Comparison of ENCODE assay signal across 25 cellular contexts in the genomic region with DNA sequence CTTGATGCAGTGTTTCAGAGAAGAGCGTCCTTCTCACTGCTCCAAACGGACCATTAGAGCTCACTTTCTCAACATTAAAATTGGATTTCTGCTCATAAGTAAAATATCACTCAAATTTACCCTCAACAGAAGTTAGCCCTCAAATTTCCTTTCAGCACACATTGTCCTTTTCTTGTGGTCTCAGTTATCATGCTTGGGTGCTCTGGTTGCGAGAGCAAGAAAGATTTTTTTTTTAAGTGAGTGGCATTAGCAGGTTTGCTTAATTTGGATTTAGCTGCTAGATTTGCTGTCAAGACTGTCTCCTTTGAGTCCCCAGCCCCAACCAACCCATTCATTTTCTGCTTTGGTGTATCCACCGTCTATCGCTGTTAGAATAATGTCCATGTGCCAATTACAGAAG. TPM values are rescaled to one million over a fixed set of nuclear protein-coding genes. Genes with fewer than 3 reads are reported as not detected.
DNase-seq lines count a peak whose midpoint lies in the region; ATAC-seq, FAIRE-seq and TF ChIP-seq lines count a peak whose summit lies in the region.
"Had no signal": no experiment of that assay in that cellular context is flagged by ENCODE, and none has a peak within 500 bp of the region (broad histone marks: within the 10 kb centered on the region; RNA-seq: fewer than 3 reads in every experiment).

No MANE protein-coding gene starts in this region.

- peaks cover 14% of the 10 kb centered on the region for H3K27me3 Mint-ChIP-seq in stimulated activated memory B cell treated with anti-CD40 and anti-IgM and Interleukin-4, amounts not matched to agents 10 μg/mL and 1 μg/mL and 100 μg/mL, for 72 hours

- H4K20me1 ChIP-seq in BLaER1 treated with 17β-estradiol and CSF1 and Interleukin-3, amounts not matched to agents 10 nM and 100 nM, result peaks cover 0 to 21% (median 6%) of the 10 kb centered on the region in 11 experiments; a peak in 9 of 22 replicates
- H4K20me1 ChIP-seq in GM12878 (ENCODE audit: control insufficient read depth, insufficient read depth), result no peaks in the 10 kb centered on the region

- no peak overlapping the region; a peak in 3 of 20 replicates for H3K4me3 ChIP-seq in BLaER1 treated with 17β-estradiol and CSF1 and Interleukin-3, amounts not matched to agents 10 nM and 100 nM
- H3K4me3 ChIP-seq in Jurkat, Clone E6-1 (ENCODE audit: low read length), result no peak overlapping the region
- no peak overlapping the region for H3K4me3 ChIP-seq in GM12878
- H3K4me3 ChIP-seq: GM23338, SJSA1 had no signal

- POLR2A ChIA-PET in GM12878 (lab: Charles Lee), result no interaction called here

- RAD21 ChIA-PET in GM12878 (lab: Charles Lee; ENCODE audit: unreplicated experiment), result interaction anchor here (0.7 to 5.2 kb wide), 11 partner anchors 9 to 379 kb away, joined by 3 to 46 read pairs (median 4); no protein-coding TSS in a partner anchor

- peaks cover 0 to 59% (median 50%) of the 10 kb centered on the region in 11 experiments; a peak in 20 of 22 replicates for H3K27me3 ChIP-seq in BLaER1 treated with 17β-estradiol and CSF1 and Interleukin-3, amounts not matched to agents 10 nM and 100 nM
- peaks cover 6 to 19% of the 10 kb centered on the region in 2 experiments for H3K27me3 ChIP-seq in GM12878 (replicated peaks in 1 of 2; ENCODE audit: control insufficient read depth in 2 of 2, insufficient read depth in 2 of 2, low read length in 1 of 2)
- H3K27me3 ChIP-seq: SJSA1 had no signal

- H3K9ac ChIP-seq in BLaER1 treated with 17β-estradiol and CSF1 and Interleukin-3, amounts not matched to agents 10 nM and 100 nM, result peak overlapping the region in 5 of 11 experiments; percentile 4 to 58 (median 41); a peak in 8 of 22 replicates
- no peak overlapping the region for H3K9ac ChIP-seq in GM12878 (ENCODE audit: control insufficient read depth, insufficient read depth, low read length)

- no peaks in the 10 kb centered on the region for H3K36me3 Mint-ChIP-seq in stimulated activated memory B cell treated with anti-CD40 and anti-IgM and Interleukin-4, amounts not matched to agents 10 μg/mL and 1 μg/mL and 100 μg/mL, for 72 hours
- H3K36me3 Mint-ChIP-seq: IgD-negative memory B cell had no signal

- no peaks in the 10 kb centered on the region for H3K9me3 ChIP-seq in BLaER1 treated with 17β-estradiol and CSF1 and Interleukin-3, amounts not matched to agents 10 nM and 100 nM (replicated peaks in 1 of 11)
- no peaks in the 10 kb centered on the region for H3K9me3 ChIP-seq in GM12878 (replicated peaks; ENCODE audit: control insufficient read depth, insufficient read depth, low read length)
- H3K9me3 ChIP-seq: Caco-2, SJSA1 had no signal

- intact Hi-C loops in GM12878 (cut with micrococcal nuclease; ENCODE audit: unreplicated experiment), result loop anchor here (1.0 to 5.0 kb wide), 3 partner anchors 45 to 372 kb away; no protein-coding TSS in a partner anchor

- ATAC-seq in GM12878 (peak; percentile 34), HG03442 (IDR thresholded peaks at IDR 0.05; ENCODE audit: unreplicated experiment) (no peak)
- ATAC-seq in stimulated activated memory B cell treated with anti-CD40 and anti-IgM and Interleukin-4, amounts not matched to agents 10 μg/mL and 1 μg/mL and 100 μg/mL, for 72 hours, result peak; percentile 37
- ATAC-seq: CD8-positive, alpha-beta T cell; GM23338 had no signal

- no peak for TF ChIP-seq CTCF in GM12878 (IDR thresholded peaks at IDR 0.05 in 2 of 3, conservative IDR thresholded peaks at IDR 0.05 in 1 of 3; ENCODE audit: control insufficient read depth in 2 of 3, extremely low read depth in 1 of 3, insufficient read depth in 1 of 3, low read depth in 3 of 3, low read length in 3 of 3)

- TF ChIP-seq RAD21 in GM12878 (IDR thresholded peaks at IDR 0.05; ENCODE audit: insufficient read depth, low read depth, low read length), result no peak

- peaks cover 25% of the 10 kb centered on the region for H3K4me1 Mint-ChIP-seq in stimulated activated memory B cell treated with anti-CD40 and anti-IgM and Interleukin-4, amounts not matched to agents 10 μg/mL and 1 μg/mL and 100 μg/mL, for 72 hours

- DNase-seq in Jurkat, Clone E6-1 (ENCODE audit: low read depth, low spot score), result peak; percentile 56
- DNase-seq in GM12878 (ENCODE audit: low read depth, low spot score) (no peak), HUDEP-2 (lab: John Stamatoyannopoulos, UW; ENCODE audit: unreplicated experiment in 76 of 76) (no peak), mesenteric fat pad (ENCODE audit: low spot score) (no peak)
- DNase-seq: Caco-2; CD8-positive, alpha-beta T cell; H9; Karpas-422; NCI-H1092 treated with DMSO at 0.1 percent for 48 hours; NCI-H1436; NCI-H187 treated with DMSO at 0.1 percent for 48 hours; NCI-H2171 treated with DMSO at 0.1 percent for 48 hours; NCI-H524 treated with DMSO at 0.1 percent for 48 hours; NCI-H82; NK-92 treated with Interleukin-12 subunit alpha and Interleukin-12 subunit beta, amount 100 ng/mL, for 24 hours; Right ventricle myocardium superior; RPMI8226 had no signal

- H2AFZ ChIP-seq in GM12878 (ENCODE audit: control insufficient read depth, low read depth, low read length), result no peak overlapping the region
- H2AFZ ChIP-seq: GM23338 had no signal

- SMC1A ChIA-PET in GM12878 (lab: Charles Lee; ENCODE audit: uncharacterized antibody, unreplicated experiment), result interaction anchor here (0.7 to 6.7 kb wide), 10 partner anchors 25 to 369 kb away, joined by 3 to 72 read pairs (median 4); no protein-coding TSS in a partner anchor

- peaks cover 0 to 13% (median 8%) of the 10 kb centered on the region in 11 experiments; a peak in 13 of 22 replicates for H3K36me3 ChIP-seq in BLaER1 treated with 17β-estradiol and CSF1 and Interleukin-3, amounts not matched to agents 10 nM and 100 nM
- no peaks in the 10 kb centered on the region for H3K36me3 ChIP-seq in GM12878 (ENCODE audit: control insufficient read depth in 2 of 2, insufficient read depth in 2 of 2, low read length in 1 of 2)
- H3K36me3 ChIP-seq: SJSA1 had no signal

- no peak overlapping the region for H3K27ac Mint-ChIP-seq in stimulated activated memory B cell treated with anti-CD40 and anti-IgM and Interleukin-4, amounts not matched to agents 10 μg/mL and 1 μg/mL and 100 μg/mL, for 72 hours
- H3K27ac Mint-ChIP-seq: CD8-positive, alpha-beta T cell; GM23338; H9; IgD-negative memory B cell had no signal

- H3K9me3 Mint-ChIP-seq in stimulated activated memory B cell treated with anti-CD40 and anti-IgM and Interleukin-4, amounts not matched to agents 10 μg/mL and 1 μg/mL and 100 μg/mL, for 72 hours, result no peaks in the 10 kb centered on the region
- H3K9me3 Mint-ChIP-seq: CD8-positive, alpha-beta T cell; GM23338; H9; IgD-negative memory B cell had no signal

- no peaks in the 10 kb centered on the region for H3K79me2 ChIP-seq in GM12878 (ENCODE audit: control insufficient read depth, insufficient read depth, low read length)

- no peak for TF ChIP-seq POLR2A in GM12878 (IDR thresholded peaks at IDR 0.05; ENCODE audit: low read depth, low read length)

- peaks cover 40 to 59% (median 45%) of the 10 kb centered on the region in 10 experiments for H3K4me1 ChIP-seq in BLaER1 treated with 17β-estradiol and CSF1 and Interleukin-3, amounts not matched to agents 10 nM and 100 nM
- peaks cover 24% of the 10 kb centered on the region for H3K4me1 ChIP-seq in GM12878 (ENCODE audit: control insufficient read depth, insufficient read depth, low read length)

- TF ChIP-seq EP300 in GM12878 (IDR thresholded peaks at IDR 0.05; ENCODE audit: borderline replicate concordance in 1 of 2, control insufficient read depth in 1 of 2, low read depth in 2 of 2, low read length in 2 of 2), result no peak

- peak; percentile 81 for FAIRE-seq in GM12878 (lab: Jason Lieb, UNC)
- FAIRE-seq: G401.6 had no signal

- H3K4me2 ChIP-seq in BLaER1 treated with 17β-estradiol and CSF1 and Interleukin-3, amounts not matched to agents 10 nM and 100 nM, result peak overlapping the region; percentile 63 to 100 (median 87)
- H3K4me2 ChIP-seq in GM12878 (ENCODE audit: control insufficient read depth, insufficient read depth), result peak overlapping the region; percentile 21; the same call in 1 of the 2 replicates
- H3K4me2 ChIP-seq: GM23338 had no signal

- CTCF ChIA-PET in GM12878 (lab: Yijun Ruan, JAX), result interaction anchor here (0.6 to 3.0 kb wide), 8 partner anchors 99 to 374 kb away, joined by 3 to 37 read pairs (median 9); no protein-coding TSS in a partner anchor

- BruUV-seq in GM12878 (replicated peaks; lab: Mats Ljungman, UMichigan), result no TSS peak

- in situ Hi-C loops in GM12878 (cut with MboI), result loop anchor here (5.0 kb wide), 3 partner anchors 177 to 372 kb away; no protein-coding TSS in a partner anchor

- peak overlapping the region; percentile 19 for H3K4me3 Mint-ChIP-seq in stimulated activated memory B cell treated with anti-CD40 and anti-IgM and Interleukin-4, amounts not matched to agents 10 μg/mL and 1 μg/mL and 100 μg/mL, for 72 hours
- H3K4me3 Mint-ChIP-seq: CD8-positive, alpha-beta T cell; GM23338; H9 had no signal

- 52% methylated on average over 5 of the region's 5 CpGs for WGBS in GM12878 (ENCODE audit: insufficient coverage, insufficient replicate concordance, low lambda C conversion rate, missing lambda C conversion rate)

- peak overlapping the region in 4 of 11 experiments; percentile 3 to 58 (median 41); a peak in 6 of 22 replicates for H3K27ac ChIP-seq in BLaER1 treated with 17β-estradiol and CSF1 and Interleukin-3, amounts not matched to agents 10 nM and 100 nM
- H3K27ac ChIP-seq in GM12878 (ENCODE audit: control insufficient read depth, insufficient read depth), result no peak overlapping the region
- H3K27ac ChIP-seq: C4-2B, SJSA1 had no signal

RNA-seq across cellular contexts. Expression of a gene that starts 2.6 kb away (rescaled TPM):
- not detected for polyA plus RNA-seq in Jurkat, Clone E6-1 (2012; ENCODE audit: insufficient read depth, insufficient read length)
- total RNA-seq in GM12878 (2013; cell fraction: nucleolus; rRNA removed), result not detected in 2 replicates
- total RNA-seq in GM12878 (2014; rRNA removed) (not detected in 2 replicates), GM12878 (2014; rRNA removed; fragmentation: Illumina TruSeq; extraction: Trizol) (not detected in 2 replicates), GM12878 (2021) (not detected in 2 replicates), mesenteric fat pad (4.8 TPM)
- not detected for polyA plus RNA-seq in GM12878 (2011; ENCODE audit: low read depth)
- polyA plus RNA-seq in GM12878 (2011; rRNA removed) (not detected in 2 replicates), GM12878 (2014; fragmentation: Illumina TruSeq; extraction: Trizol) (not detected in 2 replicates), GM12878 (2014; fragmentation: Nextera tagmentation; extraction: Ambion mirVana) (not detected), GM12878 (2014; rRNA removed) (not detected in 2 replicates), GM12878 (2016; fragmentation: Nextera tagmentation; extraction: Ambion mirVana) (not detected)
- not detected in 2 replicates for polyA plus RNA-seq in GM12878 (2011; cell fraction: cytosol; rRNA removed)
- polyA plus RNA-seq in GM12878 (2011; cell fraction: nucleus; rRNA removed), result not detected in 2 replicates
- not detected in 2 replicates for polyA plus RNA-seq in GM12878 (2012)
- polyA minus RNA-seq in GM12878 (2011; rRNA and poly(A)+ RNA removed), result not detected in 2 replicates
- polyA minus RNA-seq in GM12878 (2011; cell fraction: cytosol; rRNA and poly(A)+ RNA removed), result not detected in 2 replicates
- polyA minus RNA-seq in GM12878 (2011; cell fraction: nucleus; rRNA and poly(A)+ RNA removed), result not detected in 2 replicates
- total RNA-seq: Caco-2 had no signal
- polyA plus RNA-seq: IgD-negative memory B cell had no signal

RNA-seq across cellular contexts. Expression of a gene that starts 41.9 kb away (rescaled TPM):
- polyA plus RNA-seq in Jurkat, Clone E6-1 (2012; ENCODE audit: insufficient read depth, insufficient read length), result 36.4 TPM
- 17.4 and 21.2 TPM in 2 replicates for total RNA-seq in GM12878 (2013; cell fraction: nucleolus; rRNA removed)
- total RNA-seq in GM12878 (2014; rRNA removed) (33.0 and 44.9 TPM in 2 replicates), GM12878 (2014; rRNA removed; fragmentation: Illumina TruSeq; extraction: Trizol) (34.0 and 36.1 TPM in 2 replicates), GM12878 (2021) (32.3 and 33.8 TPM in 2 replicates), mesenteric fat pad (210 TPM)
- polyA plus RNA-seq in GM12878 (2011; ENCODE audit: low read depth), result 23.6 TPM
- polyA plus RNA-seq in GM12878 (2011; rRNA removed) (43.0 and 59.4 TPM in 2 replicates), GM12878 (2014; fragmentation: Illumina TruSeq; extraction: Trizol) (46.5 and 64.2 TPM in 2 replicates), GM12878 (2014; fragmentation: Nextera tagmentation; extraction: Ambion mirVana) (10 to 100 TPM; 36.0 to 45.2 TPM), GM12878 (2014; rRNA removed) (25.7 and 31.1 TPM in 2 replicates), GM12878 (2016; fragmentation: Nextera tagmentation; extraction: Ambion mirVana) (10 to 100 TPM; 44.1 to 50.3 TPM)
- polyA plus RNA-seq in GM12878 (2011; cell fraction: cytosol; rRNA removed), result 16.0 and 19.6 TPM in 2 replicates
- 9.3 and 14.8 TPM in 2 replicates for polyA plus RNA-seq in GM12878 (2011; cell fraction: nucleus; rRNA removed)
- polyA plus RNA-seq in GM12878 (2012), result 21.3 and 29.5 TPM in 2 replicates
- 28.2 and 37.3 TPM in 2 replicates for polyA minus RNA-seq in GM12878 (2011; rRNA and poly(A)+ RNA removed)
- polyA minus RNA-seq in GM12878 (2011; cell fraction: cytosol; rRNA and poly(A)+ RNA removed), result 7.7 and 9.6 TPM in 2 replicates
- polyA minus RNA-seq in GM12878 (2011; cell fraction: nucleus; rRNA and poly(A)+ RNA removed), result 3.4 and 5.4 TPM in 2 replicates
